ENCODE assay signal across 19 cellular contexts in genomic region chr19:46232029-46232428, GRCh38. TPM values are rescaled to one million over a fixed set of nuclear protein-coding genes. Genes with fewer than 3 reads are reported as not detected.
"Had no signal": no experiment of that assay in that cellular context is flagged by ENCODE, and none has a peak within 500 bp of the region (broad histone marks: within the 10 kb centered on the region; RNA-seq: fewer than 3 reads in every experiment).

No MANE protein-coding gene starts in this region.

- H3K36me3 ChIP-seq: esophagus muscularis mucosa, neutrophil, tibial artery had no signal

- H3K4me1 ChIP-seq: esophagus muscularis mucosa, tibial artery had no signal

- H3K4me3 ChIP-seq: dorsolateral prefrontal cortex, esophagus muscularis mucosa, tibial artery had no signal

- H3K27ac ChIP-seq: dorsolateral prefrontal cortex, esophagus muscularis mucosa, neutrophil, tibial artery had no signal

- H3K9me3 ChIP-seq: esophagus muscularis mucosa, neutrophil, tibial artery had no signal

- DNase-seq: activated CD4-positive, alpha-beta memory T cell treated with anti-CD3 and anti-CD28 coated beads, Interleukin-2, amount 10 ng/mL, durations not matched to agents 7 days and 5 days; activated CD4-positive, alpha-beta T cell treated with anti-CD3 and anti-CD28 coated beads for 4 hours; activated effector memory CD4-positive, alpha-beta T cell treated with Interleukin-2 at 50 U/mL for 16 hours; activated naive CD4-positive, alpha-beta T cell treated with anti-CD3 and anti-CD28 coated beads, Interleukin-2, amount 50 U/mL, for 16 hours; activated T-cell treated with anti-CD3 and anti-CD28 coated beads, Interleukin-2, amount 50 U/mL, for 24 hours; dorsolateral prefrontal cortex; mesenchymal stem cell; naive thymus-derived CD8-positive, alpha-beta T cell; retina; stimulated activated CD4-positive, alpha-beta T cell treated with anti-CD3 and anti-CD28 coated beads, Interleukin-2, amount 100 ng/mL, for 48 hours; tibial artery had no signal

- ATAC-seq: left lobe of liver; naive thymus-derived CD8-positive, alpha-beta T cell; stimulated activated memory B cell treated with anti-CD40 and anti-IgM and Interleukin-4, amounts not matched to agents 10 μg/mL and 1 μg/mL and 100 μg/mL, for 72 hours; WTC11 had no signal

RNA-seq across cellular contexts. Expression of gene IGFL1, which starts 2.5 kb away (rescaled TPM):
- total RNA-seq: activated CD4-positive, alpha-beta memory T cell treated with anti-CD3 and anti-CD28 coated beads, Interleukin-2, amount 10 ng/mL, durations not matched to agents 7 days and 5 days; esophagus muscularis mucosa; left lobe of liver; mucosa of gallbladder; naive thymus-derived CD8-positive, alpha-beta T cell; skeletal muscle tissue; WTC11 had no signal
- polyA plus RNA-seq: adipose tissue; naive thymus-derived CD8-positive, alpha-beta T cell had no signal
